Comparison of ENCODE assay signal across 41 cellular contexts in the genomic region with DNA sequence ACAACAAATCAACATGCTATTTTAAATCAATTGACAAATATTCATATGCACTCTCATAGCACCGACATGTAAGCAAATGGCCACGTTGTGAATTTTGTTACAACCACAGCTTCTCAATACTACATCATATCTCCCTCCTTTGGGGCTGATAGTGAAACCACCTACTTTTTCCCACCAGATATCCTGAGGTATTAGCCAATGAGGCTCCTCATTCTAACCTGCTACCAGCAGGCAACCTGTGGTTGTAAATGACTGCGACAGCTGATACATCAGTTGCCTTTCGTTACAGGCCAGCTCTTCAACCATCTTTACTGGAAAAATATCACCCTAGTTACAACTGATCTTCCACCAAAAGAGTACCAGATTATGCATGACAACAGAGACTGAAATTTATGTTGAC. TPM values are rescaled to one million over a fixed set of nuclear protein-coding genes. Genes with fewer than 3 reads are reported as not detected.
"Had no signal": no experiment of that assay in that cellular context is flagged by ENCODE, and none has a peak within 500 bp of the region (broad histone marks: within the 10 kb centered on the region; RNA-seq: fewer than 3 reads in every experiment).

No MANE protein-coding gene starts in this region.

- H3K4me3 ChIP-seq: adrenal gland, ascending aorta, cardiac muscle cell had no signal

- H3K27me3 Mint-ChIP-seq: activated CD4-positive, alpha-beta T cell treated with anti-CD3 and anti-CD28 coated beads for 36 hours; activated CD8-positive, alpha-beta T cell treated with anti-CD3 and anti-CD28 coated beads for 36 hours; activated naive CD8-positive, alpha-beta T cell treated with anti-CD3 and anti-CD28 coated beads for 36 hours; brain had no signal

- ATAC-seq: activated CD4-positive, alpha-beta T cell treated with anti-CD3 and anti-CD28 coated beads for 36 hours; activated CD4-positive, CD25-positive, alpha-beta regulatory T cell treated with anti-CD3 and anti-CD28 coated beads, Interleukin-2, amount 50 U/mL, for 24 hours; activated CD8-positive, alpha-beta T cell treated with anti-CD3 and anti-CD28 coated beads for 36 hours; activated T-cell treated with anti-CD3 and anti-CD28 coated beads, Interleukin-2, amount 50 U/mL, for 4 hours; activated T-helper 17 cell treated with anti-CD3 and anti-CD28 coated beads, Interleukin-2, amount 50 U/mL, for 72 hours; WTC11 had no signal

- H3K4me3 Mint-ChIP-seq: activated CD4-positive, alpha-beta memory T cell treated with anti-CD3 and anti-CD28 coated beads for 36 hours; activated CD4-positive, alpha-beta T cell treated with anti-CD3 and anti-CD28 coated beads for 36 hours; activated CD8-positive, alpha-beta T cell treated with anti-CD3 and anti-CD28 coated beads for 36 hours; activated naive CD4-positive, alpha-beta T cell treated with anti-CD3 and anti-CD28 coated beads for 36 hours; activated naive CD8-positive, alpha-beta T cell treated with anti-CD3 and anti-CD28 coated beads for 36 hours; activated T-cell treated with anti-CD3 and anti-CD28 coated beads, Interleukin-2, amount 50 U/mL, for 4 hours; activated T-cell treated with anti-CD3 and anti-CD28 coated beads, Interleukin-2, amount 50 U/mL, for 72 hours; activated T-helper 1 cell treated with anti-CD3 and anti-CD28 coated beads, Interleukin-12 subunit alpha, Interleukin-12 subunit beta, Interleukin-2, Interleukin-4 antibody, amounts not matched to agents 30 ng/mL and 10 ng/mL and 1 ng/mL, durations not matched to agents 14 hours and 24 hours and 36 hours; activated T-helper 17 cell treated with anti-CD3 and anti-CD28 coated beads, Interleukin-2, amount 50 U/mL, for 72 hours; brain; central memory CD8-positive, alpha-beta T cell; T-helper 1 cell treated with Interleukin-12 subunit alpha and Interleukin-12 subunit beta and Interleukin-4 antibody, amounts not matched to agents 30 μg/mL and 1 μg/mL, for 36 hours; T-helper 2 cell treated with Interferon-gamma antibody and Interleukin-4, amounts not matched to agents 5 μg/mL and 100 μg/mL, for 36 hours; WTC11 had no signal

- H3K4me1 ChIP-seq: ascending aorta had no signal

- H3K36me3 Mint-ChIP-seq: activated CD4-positive, alpha-beta memory T cell treated with anti-CD3 and anti-CD28 coated beads for 36 hours; activated naive CD8-positive, alpha-beta T cell treated with anti-CD3 and anti-CD28 coated beads for 36 hours; brain had no signal

- H3K27me3 ChIP-seq: adrenal gland, ascending aorta, cardiac muscle cell had no signal

- H3K9me3 Mint-ChIP-seq: activated CD4-positive, alpha-beta memory T cell treated with anti-CD3 and anti-CD28 coated beads for 36 hours; activated CD8-positive, alpha-beta T cell treated with anti-CD3 and anti-CD28 coated beads for 36 hours; activated naive CD4-positive, alpha-beta T cell treated with anti-CD3 and anti-CD28 coated beads for 36 hours; activated T-cell treated with anti-CD3 and anti-CD28 coated beads, Interleukin-2, amount 50 U/mL, for 4 hours; activated T-cell treated with anti-CD3 and anti-CD28 coated beads, Interleukin-2, amount 50 U/mL, for 72 hours; activated T-helper 1 cell treated with anti-CD3 and anti-CD28 coated beads, Interleukin-12 subunit alpha, Interleukin-12 subunit beta, Interleukin-2, Interleukin-4 antibody, amounts not matched to agents 30 ng/mL and 10 ng/mL and 1 ng/mL, durations not matched to agents 14 hours and 24 hours and 36 hours; activated T-helper 17 cell treated with anti-CD3 and anti-CD28 coated beads, Interleukin-2, amount 50 U/mL, for 72 hours; central memory CD8-positive, alpha-beta T cell; T-helper 1 cell treated with Interleukin-12 subunit alpha and Interleukin-12 subunit beta and Interleukin-4 antibody, amounts not matched to agents 30 μg/mL and 1 μg/mL, for 36 hours; T-helper 2 cell treated with Interferon-gamma antibody and Interleukin-4, amounts not matched to agents 5 μg/mL and 100 μg/mL, for 36 hours had no signal

- H3K9me3 ChIP-seq: adrenal gland, ascending aorta had no signal

- H3K27ac Mint-ChIP-seq: activated CD4-positive, alpha-beta memory T cell treated with anti-CD3 and anti-CD28 coated beads for 36 hours; activated CD4-positive, alpha-beta T cell treated with anti-CD3 and anti-CD28 coated beads for 36 hours; activated CD8-positive, alpha-beta T cell treated with anti-CD3 and anti-CD28 coated beads for 36 hours; activated naive CD4-positive, alpha-beta T cell treated with anti-CD3 and anti-CD28 coated beads for 36 hours; activated naive CD4-positive, alpha-beta T cell treated with anti-CD3 and anti-CD28 coated beads, Interleukin-2, amount 50 U/mL, for 72 hours; activated naive CD8-positive, alpha-beta T cell treated with anti-CD3 and anti-CD28 coated beads for 36 hours; activated T-cell treated with anti-CD3 and anti-CD28 coated beads, Interleukin-2, amount 50 U/mL, for 72 hours; activated T-helper 1 cell treated with anti-CD3 and anti-CD28 coated beads, Interleukin-12 subunit alpha, Interleukin-12 subunit beta, Interleukin-2, Interleukin-4 antibody, amounts not matched to agents 30 ng/mL and 10 ng/mL and 1 ng/mL, durations not matched to agents 14 hours and 24 hours and 36 hours; activated T-helper 17 cell treated with anti-CD3 and anti-CD28 coated beads, Interleukin-2, amount 50 U/mL, for 72 hours; brain; T-helper 1 cell treated with Interleukin-12 subunit alpha and Interleukin-12 subunit beta and Interleukin-4 antibody, amounts not matched to agents 30 μg/mL and 1 μg/mL, for 36 hours; T-helper 2 cell treated with Interferon-gamma antibody and Interleukin-4, amounts not matched to agents 5 μg/mL and 100 μg/mL, for 36 hours; WTC11 had no signal

- H3K27ac ChIP-seq: adrenal gland, ascending aorta, cardiac muscle cell, WERI-Rb-1 had no signal

- H3K36me3 ChIP-seq: adrenal gland, ascending aorta, cardiac muscle cell, WERI-Rb-1 had no signal

- H3K4me1 Mint-ChIP-seq: brain had no signal

- DNase-seq: activated CD4-positive, alpha-beta memory T cell treated with anti-CD3 and anti-CD28 coated beads for 36 hours; activated CD4-positive, alpha-beta T cell treated with anti-CD3 and anti-CD28 coated beads for 1 hour; activated CD4-positive, alpha-beta T cell treated with anti-CD3 and anti-CD28 coated beads for 36 hours; activated CD4-positive, alpha-beta T cell treated with anti-CD3 and anti-CD28 coated beads for 48 hours; activated CD4-positive, alpha-beta T cell treated with anti-CD3 and anti-CD28 coated beads, Interleukin-2, amount 50 U/mL, for 1 hour; activated CD4-positive, alpha-beta T cell treated with anti-CD3 and anti-CD28 coated beads, Interleukin-2, amount 50 U/mL, for 4 hours; activated CD4-positive, CD25-positive, alpha-beta regulatory T cell; activated CD8-positive, alpha-beta memory T cell treated with anti-CD3 and anti-CD28 coated beads, Interleukin-2, amount 50 U/mL, for 4 hours; activated CD8-positive, alpha-beta T cell treated with anti-CD3 and anti-CD28 coated beads for 36 hours; activated effector memory CD4-positive, alpha-beta T cell treated with anti-CD3 and anti-CD28 coated beads, Interleukin-2, amount 50 U/mL, for 16 hours; activated gamma-delta T cell treated with Interleukin-2 at 50 U/mL for 16 hours; activated naive CD4-positive, alpha-beta T cell; activated naive CD4-positive, alpha-beta T cell treated with anti-CD3 and anti-CD28 coated beads for 36 hours; activated naive CD4-positive, alpha-beta T cell treated with anti-CD3 and anti-CD28 coated beads, Interleukin-2, amount 50 U/mL, for 16 hours; activated naive CD8-positive, alpha-beta T cell treated with anti-CD3 and anti-CD28 coated beads for 36 hours; activated T-cell treated with anti-CD3 and anti-CD28 coated beads for 4 hours; activated T-cell treated with anti-CD3 and anti-CD28 coated beads, Interleukin-2, amount 50 U/mL, for 1 hour; activated T-cell treated with anti-CD3 and anti-CD28 coated beads, Interleukin-2, amount 50 U/mL, for 4 hours; activated T-cell treated with anti-CD3 and anti-CD28 coated beads, Interleukin-2, amount 50 U/mL, for 72 hours; adrenal gland; amniotic stem cell; caudate nucleus; cerebellar nuclear complex; T-helper 1 cell; T-helper 2 cell; T-helper 9 cell; WERI-Rb-1 had no signal

RNA-seq across cellular contexts. Expression of a gene that starts 3.7 kb away (rescaled TPM):
- total RNA-seq: activated CD4-positive, alpha-beta memory T cell treated with anti-CD3 and anti-CD28 coated beads for 36 hours; activated CD4-positive, alpha-beta T cell treated with anti-CD3 and anti-CD28 coated beads for 36 hours; activated CD8-positive, alpha-beta memory T cell treated with anti-CD3 and anti-CD28 coated beads for 36 hours; activated CD8-positive, alpha-beta T cell treated with anti-CD3 and anti-CD28 coated beads for 36 hours; activated naive CD4-positive, alpha-beta T cell treated with anti-CD3 and anti-CD28 coated beads for 36 hours; activated naive CD8-positive, alpha-beta T cell treated with anti-CD3 and anti-CD28 coated beads for 36 hours; activated T-cell treated with anti-CD3 and anti-CD28 coated beads, Interleukin-2, amount 50 U/mL, for 4 hours; activated T-helper 1 cell treated with anti-CD3 and anti-CD28 coated beads, Interleukin-12 subunit alpha, Interleukin-12 subunit beta, Interleukin-2, Interleukin-4 antibody, amounts not matched to agents 30 ng/mL and 10 ng/mL and 1 ng/mL, durations not matched to agents 14 hours and 24 hours and 36 hours; activated T-helper 17 cell treated with anti-CD3 and anti-CD28 coated beads, Interleukin-2, amount 50 U/mL, for 72 hours; adrenal gland; ascending aorta; bronchial epithelial cell; cardiac muscle cell; chondrocyte; WTC11 had no signal
- polyA plus RNA-seq: cardiac muscle cell had no signal
